ENCODE assay signal across 8 cellular contexts in the genomic region with DNA sequence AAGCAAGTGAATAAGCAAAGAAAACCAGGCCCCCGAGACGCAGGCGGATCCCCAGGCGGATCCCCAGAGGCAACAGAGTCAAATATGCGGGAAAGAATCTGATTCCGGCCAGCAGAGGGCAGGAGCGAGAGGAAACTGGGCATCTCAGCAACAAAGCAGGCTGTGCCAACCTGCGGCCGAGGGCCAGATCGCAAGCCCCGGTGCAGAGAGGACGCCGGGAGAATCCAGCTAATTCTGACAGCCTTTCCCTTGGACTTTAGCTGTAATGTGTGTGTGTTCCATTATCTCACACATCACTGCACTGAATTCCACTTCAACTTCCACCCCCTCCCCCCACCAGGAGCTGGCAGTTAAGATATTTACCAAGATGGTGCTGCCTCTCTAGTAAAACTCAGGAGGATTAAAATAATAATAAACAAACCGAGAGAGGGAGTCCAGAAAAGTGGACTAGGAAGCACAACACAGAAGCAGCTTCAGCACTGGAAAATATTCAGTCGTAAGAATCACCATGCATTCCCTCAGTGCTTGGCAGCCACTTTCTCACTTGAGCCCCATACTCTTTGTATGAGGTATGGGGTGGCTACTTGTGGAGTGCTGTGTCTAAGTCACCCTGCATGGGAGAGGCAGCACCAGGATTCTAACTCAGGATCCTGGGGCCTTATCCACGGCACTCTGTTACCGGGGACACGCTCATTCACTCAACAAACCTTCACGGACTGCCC.
DNase-seq lines count a peak whose midpoint lies in the region; ATAC-seq lines count a peak whose summit lies in the region.

No MANE protein-coding gene starts in this region.

- H3K9ac ChIP-seq in NT2/D1 (ENCODE audit: insufficient read length, low read depth) (no peak overlapping the region), muscle layer of colon (ENCODE audit: low read length) (no peak overlapping the region)

- H3K27me3 ChIP-seq in NT2/D1 (ENCODE audit: insufficient read depth, insufficient read length): no peaks in the 10 kb centered on the region
- no peaks in the 10 kb centered on the region for H3K27me3 ChIP-seq in muscle layer of colon (ENCODE audit: control insufficient read depth in 1 of 2, insufficient read depth in 2 of 2, low read length in 2 of 2)

- H3K36me3 ChIP-seq in NT2/D1 (ENCODE audit: insufficient read depth, insufficient read length, low read length) (no peaks in the 10 kb centered on the region), muscle layer of colon (ENCODE audit: insufficient read depth, low read length) (no peaks in the 10 kb centered on the region)

- H3K9me3 ChIP-seq in NT2/D1 (ENCODE audit: insufficient read depth, low read length) (peaks cover 6% of the 10 kb centered on the region), muscle layer of colon (ENCODE audit: low read length) (no peaks in the 10 kb centered on the region)

- peaks cover under 1% of the 10 kb centered on the region for H3K4me1 ChIP-seq in NT2/D1 (ENCODE audit: insufficient read depth, insufficient read length)
- peaks cover 29% of the 10 kb centered on the region for H3K4me1 ChIP-seq in muscle layer of colon (ENCODE audit: insufficient read depth, low read length)

- H3K4me3 ChIP-seq in NT2/D1 (ENCODE audit: insufficient read length, low read depth): no peak overlapping the region
- H3K4me3 ChIP-seq in muscle layer of colon (ENCODE audit: low read depth in 1 of 2, low read length in 2 of 2): no peak overlapping the region

- DNase-seq in DMS79 treated with DMSO at 0.1 percent for 48 hours (lab: John Stamatoyannopoulos, UW) (peak; percentile 89), HUDEP-2 (lab: John Stamatoyannopoulos, UW; ENCODE audit: unreplicated experiment in 76 of 76) (peak in 73 of 76 experiments; percentile 28 to 93 (median 80)), NT2/D1 (ENCODE audit: low read depth, low spot score) (peak; percentile 70), epidermal melanocyte (ENCODE audit: insufficient read length, low spot score) (peak; percentile 43)
- DNase-seq in activated CD8-positive, alpha-beta memory T cell treated with anti-CD3 and anti-CD28 coated beads, Interleukin-2, amount 50 U/mL, for 48 hours: peak; percentile 88
- peak; percentile 89 for DNase-seq in stimulated activated CD8-positive, alpha-beta memory T cell treated with anti-CD3 and anti-CD28 coated beads, Interleukin-4, amount 100 ng/mL, for 48 hours

- H3K27ac ChIP-seq in muscle layer of colon (ENCODE audit: low read depth, low read length): peak overlapping the region; percentile 35

- no peak for ATAC-seq in HG03342 (IDR thresholded peaks at IDR 0.05; ENCODE audit: unreplicated experiment)
